In the genomic region with DNA sequence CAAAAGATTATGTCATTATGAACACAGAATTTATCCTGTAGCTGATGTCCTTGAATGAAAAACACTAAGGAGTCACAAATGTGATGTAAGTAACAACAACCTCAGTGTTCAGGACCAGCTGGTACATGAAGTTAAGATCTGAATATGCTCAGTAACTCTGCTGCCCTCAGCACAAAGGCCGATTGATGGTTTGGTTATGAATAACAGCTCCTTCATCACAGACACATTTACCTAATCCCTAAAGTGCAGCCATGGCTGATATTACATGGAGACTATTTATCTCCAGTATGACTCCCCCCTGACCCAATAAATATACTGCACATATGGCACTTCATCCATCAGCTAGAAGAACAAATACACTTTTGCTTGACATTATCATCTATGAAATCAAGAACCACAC, we compare ENCODE assay signal across 19 cellular contexts.
"Had no signal": no experiment of that assay in that cellular context is flagged by ENCODE, and none has a peak within 500 bp of the region (broad histone marks: within the 10 kb centered on the region; RNA-seq: fewer than 3 reads in every experiment).

No MANE protein-coding gene starts in this region.

- H3K9me3 ChIP-seq: gastrocnemius medialis, heart left ventricle, right atrium auricular region, suprapubic skin had no signal

- H3K4me3 ChIP-seq: gastrocnemius medialis, heart left ventricle, right atrium auricular region, suprapubic skin had no signal

- H3K4me1 ChIP-seq: gastrocnemius medialis, heart left ventricle, right atrium auricular region, suprapubic skin had no signal

- H3K27me3 ChIP-seq: gastrocnemius medialis, right atrium auricular region, suprapubic skin had no signal

- ATAC-seq: activated CD4-positive, alpha-beta T cell treated with anti-CD3 and anti-CD28 coated beads for 36 hours; activated CD8-positive, alpha-beta memory T cell treated with anti-CD3 and anti-CD28 coated beads, Interleukin-2, amount 10 ng/mL, durations not matched to agents 7 days and 5 days; activated naive CD8-positive, alpha-beta T cell treated with anti-CD3 and anti-CD28 coated beads, Interleukin-2, amount 50 U/mL, for 24 hours; gastrocnemius medialis; heart left ventricle; natural killer cell treated with Interleukin-12 subunit alpha and Interleukin-12 subunit beta and Interleukin-15 and Interleukin-18, amount 100 ng/mL, for 72 hours had no signal

- DNase-seq: activated CD4-positive, alpha-beta memory T cell treated with anti-CD3 and anti-CD28 coated beads for 36 hours; activated CD4-positive, alpha-beta T cell treated with anti-CD3 and anti-CD28 coated beads for 36 hours; activated CD8-positive, alpha-beta memory T cell treated with anti-CD3 and anti-CD28 coated beads, Interleukin-2, amount 10 ng/mL, durations not matched to agents 7 days and 5 days; activated naive CD4-positive, alpha-beta T cell treated with anti-CD3 and anti-CD28 coated beads for 36 hours; activated naive CD8-positive, alpha-beta T cell treated with anti-CD3 and anti-CD28 coated beads, Interleukin-2, amount 50 U/mL, for 24 hours; activated T-cell treated with anti-CD3 and anti-CD28 coated beads, Interleukin-2, amount 50 U/mL, for 1 hour; aorta; cortex of kidney; effector CD4-positive, alpha-beta T cell; gastrocnemius medialis; heart left ventricle; immature natural killer cell; posterior cingulate gyrus; stimulated activated CD4-positive, alpha-beta T cell treated with anti-CD3 and anti-CD28 coated beads, Interleukin-4, amount 100 ng/mL, for 4 hours; stimulated activated CD8-positive, alpha-beta memory T cell treated with anti-CD3 and anti-CD28 coated beads, Interleukin-4, amount 100 ng/mL, for 48 hours; trophoblast cell had no signal

- H3K27ac ChIP-seq: gastrocnemius medialis, heart left ventricle, right atrium auricular region, suprapubic skin had no signal

- H3K36me3 ChIP-seq: gastrocnemius medialis, heart left ventricle, right atrium auricular region, suprapubic skin had no signal
